Comparison of ENCODE assay signal across 14 cellular contexts in genomic region chr4:94466923-94467322, GRCh38. TPM values are rescaled to one million over a fixed set of nuclear protein-coding genes. Genes with fewer than 3 reads are reported as not detected.
A peak's percentile ranks its signal among the peaks of the same experiment; 100 is the strongest.
DNase-seq lines count a peak whose midpoint lies in the region; ATAC-seq and TF ChIP-seq lines count a peak whose summit lies in the region.
"Had no signal": no experiment of that assay in that cellular context is flagged by ENCODE, and none has a peak within 500 bp of the region (broad histone marks: within the 10 kb centered on the region; RNA-seq: fewer than 3 reads in every experiment).

No MANE protein-coding gene starts in this region.

- no peaks in the 10 kb centered on the region for H3K27me3 ChIP-seq in cardiac muscle cell
- no peaks in the 10 kb centered on the region for H3K27me3 ChIP-seq in right cardiac atrium (ENCODE audit: control insufficient read depth, insufficient read depth)
- no peaks in the 10 kb centered on the region for H3K27me3 ChIP-seq in hepatocyte
- H3K27me3 ChIP-seq in gastrocnemius medialis = no peaks in the 10 kb centered on the region
- no peaks in the 10 kb centered on the region for H3K27me3 ChIP-seq in stomach

- 42% methylated on average over 2 of the region's 2 CpGs for WGBS in right cardiac atrium
- 61% methylated on average over 2 of the region's 2 CpGs for WGBS in hepatocyte (ENCODE audit: low lambda C conversion rate, missing lambda C conversion rate)
- WGBS in stomach, 5 donors = 24 to 52% (median 31%) methylated on average over 2 of the region's 2 CpGs

- H3K4me1 ChIP-seq in cardiac muscle cell (ENCODE audit: low read depth) = peaks cover 43% of the 10 kb centered on the region
- H3K4me1 ChIP-seq in right cardiac atrium (ENCODE audit: control insufficient read depth, insufficient read depth, low read length) = peaks cover 13% of the 10 kb centered on the region
- peaks cover 6% of the 10 kb centered on the region for H3K4me1 ChIP-seq in hepatocyte (ENCODE audit: insufficient read depth)
- peaks cover 84 to 86% of the 10 kb centered on the region in 2 donors for H3K4me1 ChIP-seq in gastrocnemius medialis
- peaks cover 12 to 88% (median 51%) of the 10 kb centered on the region in 4 donors for H3K4me1 ChIP-seq in stomach

- POLR2A ChIA-PET in activated CD4-positive, alpha-beta T cell treated with anti-CD3 and anti-CD28 coated beads for 36 hours (lab: Charles Lee) = no interaction called here

- H3K4me1 Mint-ChIP-seq in CD14-positive monocyte = peaks cover 2% of the 10 kb centered on the region
- peaks cover 2% of the 10 kb centered on the region for H3K4me1 Mint-ChIP-seq in activated CD4-positive, alpha-beta T cell treated with anti-CD3 and anti-CD28 coated beads for 36 hours

- H3K9me2 ChIP-seq in hepatocyte (replicated peaks; ENCODE audit: insufficient read depth) = no peaks in the 10 kb centered on the region

- no peak overlapping the region for H3K4me2 ChIP-seq in hepatocyte

- peaks cover 0 to 8% (median 2%) of the 10 kb centered on the region in 7 donors for H3K9me3 Mint-ChIP-seq in CD14-positive monocyte
- peaks cover 4% of the 10 kb centered on the region for H3K9me3 Mint-ChIP-seq in activated CD4-positive, alpha-beta T cell treated with anti-CD3 and anti-CD28 coated beads for 36 hours (ENCODE audit: low read depth)

- no peaks in the 10 kb centered on the region for H4K20me1 ChIP-seq in hepatocyte (ENCODE audit: insufficient read depth, poor library complexity, severe bottlenecking)

- H3K9me3 ChIP-seq in cardiac muscle cell (ENCODE audit: low read depth) (no peaks in the 10 kb centered on the region), right cardiac atrium (ENCODE audit: control insufficient read depth, low read length) (no peaks in the 10 kb centered on the region), hepatocyte (ENCODE audit: low read depth) (no peaks in the 10 kb centered on the region), gastrocnemius medialis (no peaks in the 10 kb centered on the region), stomach (no peaks in the 10 kb centered on the region)
- H3K9me3 ChIP-seq: Caco-2, HAP-1 had no signal

- DNase-seq in cardiac muscle cell (ENCODE audit: low read depth in 1 of 2, low spot score in 1 of 2) (no peak), right cardiac atrium (no peak), hepatocyte (ENCODE audit: low spot score) (no peak), gastrocnemius medialis (no peak), CD14-positive monocyte (ENCODE audit: low spot score) (no peak), stomach (no peak)
- no peak for DNase-seq in activated CD4-positive, alpha-beta T cell treated with anti-CD3 and anti-CD28 coated beads for 36 hours
- DNase-seq: Caco-2; CD8-positive, alpha-beta memory T cell; DMS53; GF-D8 had no signal

- no peak overlapping the region for H3K4me3 ChIP-seq in cardiac muscle cell
- no peak overlapping the region for H3K4me3 ChIP-seq in right cardiac atrium (ENCODE audit: low read length)
- no peak overlapping the region for H3K4me3 ChIP-seq in hepatocyte
- no peak overlapping the region for H3K4me3 ChIP-seq in gastrocnemius medialis
- no peak overlapping the region for H3K4me3 ChIP-seq in stomach
- H3K4me3 ChIP-seq: HAP-1 had no signal

- no peak overlapping the region for H3K27ac Mint-ChIP-seq in CD14-positive monocyte
- H3K27ac Mint-ChIP-seq in activated CD4-positive, alpha-beta T cell treated with anti-CD3 and anti-CD28 coated beads for 36 hours = no peak overlapping the region
- H3K27ac Mint-ChIP-seq: CD8-positive, alpha-beta memory T cell had no signal

- no peak for TF ChIP-seq EP300 in stomach (IDR thresholded peaks at IDR 0.05)

- H2AFZ ChIP-seq in hepatocyte = no peak overlapping the region

- intact Hi-C loops in right cardiac atrium (cut with DNase I) = no loop called here
- intact Hi-C loops in gastrocnemius medialis (cut with DNase I; ENCODE audit: low total_unique reads) = no loop called here
- intact Hi-C loops in CD14-positive monocyte (cut with micrococcal nuclease) = no loop called here
- intact Hi-C loops in stomach (cut with DNase I; ENCODE audit: low total_unique reads) = no loop called here
- intact Hi-C loops in activated CD4-positive, alpha-beta T cell treated with anti-CD3 and anti-CD28 coated beads for 36 hours (cut with DNase I, micrococcal nuclease) = no loop called here

- H3K36me3 Mint-ChIP-seq in CD14-positive monocyte = peaks cover 5 to 12% of the 10 kb centered on the region in 2 donors
- H3K36me3 Mint-ChIP-seq in activated CD4-positive, alpha-beta T cell treated with anti-CD3 and anti-CD28 coated beads for 36 hours (ENCODE audit: low read depth) = peaks cover 12% of the 10 kb centered on the region

- CTCF ChIA-PET in activated CD4-positive, alpha-beta T cell treated with anti-CD3 and anti-CD28 coated beads for 36 hours (lab: Charles Lee) = interaction anchor here (0.6 to 1.2 kb wide), 2 partner anchors 14 to 38 kb away, joined by 3 read pairs; no protein-coding TSS in a partner anchor

- ATAC-seq in right cardiac atrium (no peak), gastrocnemius medialis (no peak)
- no peak for ATAC-seq in activated CD4-positive, alpha-beta T cell treated with anti-CD3 and anti-CD28 coated beads for 36 hours

- no peak for TF ChIP-seq CTCF in cardiac muscle cell (IDR thresholded peaks at IDR 0.05; ENCODE audit: low read depth, low read length)
- no peak for TF ChIP-seq CTCF in hepatocyte (IDR thresholded peaks at IDR 0.05; ENCODE audit: poor library complexity)
- TF ChIP-seq CTCF in gastrocnemius medialis (IDR thresholded peaks at IDR 0.05 in 4 of 5, conservative IDR thresholded peaks at IDR 0.05 in 1 of 5) = no peak
- no peak for TF ChIP-seq CTCF in CD14-positive monocyte (IDR thresholded peaks at IDR 0.05)
- TF ChIP-seq CTCF in stomach (IDR thresholded peaks at IDR 0.05) = no peak

- peak overlapping the region; percentile 52 for H3K27ac ChIP-seq in cardiac muscle cell
- H3K27ac ChIP-seq in right cardiac atrium (ENCODE audit: low read length) = no peak overlapping the region
- H3K27ac ChIP-seq in hepatocyte = peak overlapping the region; percentile 17
- peak overlapping the region; percentile 93 to 99 (median 99) for H3K27ac ChIP-seq in gastrocnemius medialis
- no peak overlapping the region for H3K27ac ChIP-seq in stomach
- H3K27ac ChIP-seq: 22Rv1, HL-60 had no signal

- in situ Hi-C loops in gastrocnemius medialis (cut with MboI; ENCODE audit: low sequenced_read_pairs in 4 of 4) = no loop called here

- H3K4me3 Mint-ChIP-seq in CD14-positive monocyte = no peak overlapping the region
- H3K4me3 Mint-ChIP-seq in activated CD4-positive, alpha-beta T cell treated with anti-CD3 and anti-CD28 coated beads for 36 hours = no peak overlapping the region
- H3K4me3 Mint-ChIP-seq: CD8-positive, alpha-beta memory T cell had no signal

- H3K27me3 Mint-ChIP-seq in CD14-positive monocyte (ENCODE audit: low read depth in 3 of 3) = peaks cover 0 to 1% (median 0%) of the 10 kb centered on the region in 3 donors
- H3K27me3 Mint-ChIP-seq in activated CD4-positive, alpha-beta T cell treated with anti-CD3 and anti-CD28 coated beads for 36 hours = no peaks in the 10 kb centered on the region
- H3K27me3 Mint-ChIP-seq: CD8-positive, alpha-beta memory T cell had no signal

- TF ChIP-seq POLR2A in gastrocnemius medialis (IDR thresholded peaks at IDR 0.05) (no peak), stomach (IDR thresholded peaks at IDR 0.05) (no peak)

- H3K36me3 ChIP-seq in cardiac muscle cell (peaks cover 3% of the 10 kb centered on the region), hepatocyte (replicated peaks; ENCODE audit: insufficient read depth, low read depth) (no peaks in the 10 kb centered on the region), gastrocnemius medialis (no peaks in the 10 kb centered on the region), stomach (no peaks in the 10 kb centered on the region)
- H3K36me3 ChIP-seq: HAP-1 had no signal

- peaks cover 87% of the 10 kb centered on the region for H3K79me2 ChIP-seq in hepatocyte

RNA-seq across cellular contexts. Expression of gene PDLIM5, which starts 15.2 kb away (rescaled TPM):
- 426 and 434 TPM in 2 replicates for total RNA-seq in cardiac muscle cell
- 446 and 541 TPM in 2 replicates for polyA plus RNA-seq in cardiac muscle cell
- 100 to 1,000 TPM; 511 to 778 (median 584) TPM for total RNA-seq in right cardiac atrium
- 407 TPM for polyA plus RNA-seq in right cardiac atrium
- 121 and 122 TPM in 2 replicates for total RNA-seq in hepatocyte
- polyA plus RNA-seq in hepatocyte = 88.7 and 97.1 TPM in 2 replicates
- total RNA-seq in gastrocnemius medialis = 100 to 1,000 TPM; 473 to 833 (median 673) TPM
- polyA plus RNA-seq in CD14-positive monocyte = 100 to 1,000 TPM in 1 of 2 donors, 10 to 100 TPM in 1; 80.9 to 105 TPM
- 100 to 1,000 TPM in 1 of 5 donors, 10 to 100 TPM in 4; 37.9 to 311 (median 64.0) TPM for total RNA-seq in stomach
- 10 to 100 TPM; 23.7 to 31.5 (median 24.6) TPM for polyA plus RNA-seq in stomach
- total RNA-seq in activated CD4-positive, alpha-beta T cell treated with anti-CD3 and anti-CD28 coated beads for 36 hours = 10 to 100 TPM; 25.9 to 34.3 TPM

Comparison
In these comparisons a context has a peak if more than half of its experiments do, and no peak if none do; other contexts are left out.
1. H3K27ac ChIP-seq: peak in cardiac muscle cell (single experiment), hepatocyte (single experiment) and gastrocnemius medialis (4 of 4); none in right cardiac atrium (single experiment) and stomach (0 of 5).